ENCODE assay signal across 9 cellular contexts in the genomic region with DNA sequence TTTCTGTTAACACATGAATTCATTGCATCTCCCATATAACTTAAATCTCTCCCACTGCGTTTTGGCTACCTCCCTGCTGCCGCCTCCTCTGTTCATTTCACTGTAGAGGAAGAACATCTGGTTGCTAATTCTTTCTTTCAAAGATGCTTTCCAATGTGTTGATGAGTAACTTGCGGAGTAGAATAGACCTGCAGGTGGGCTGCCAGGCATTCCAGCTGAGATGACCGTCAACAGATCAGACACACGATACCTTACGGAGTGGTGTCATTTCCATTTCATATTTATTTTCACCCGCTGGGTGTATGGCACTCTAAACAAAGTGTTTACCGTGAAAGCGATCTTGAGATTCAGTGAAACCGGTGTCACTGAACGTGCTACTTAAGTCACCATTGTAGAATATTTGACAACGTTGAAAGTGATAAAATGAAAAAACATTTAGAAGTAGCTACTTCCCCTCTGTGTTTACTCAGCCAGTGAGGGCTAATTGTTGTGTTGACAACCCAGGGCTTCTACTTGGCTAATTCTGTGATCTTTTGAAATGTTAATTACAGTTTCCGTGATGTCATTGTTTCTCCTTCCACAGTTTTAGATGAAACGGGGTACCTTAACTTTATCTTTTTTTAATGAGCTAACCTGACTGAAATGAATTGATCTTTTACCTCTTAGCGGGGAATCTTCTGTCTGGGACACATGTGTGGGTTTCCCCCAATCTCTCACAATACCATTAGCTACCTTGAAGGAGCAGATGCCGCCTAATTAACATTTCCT.
A peak's percentile ranks its signal among the peaks of the same experiment; 100 is the strongest.
DNase-seq lines count a peak whose midpoint lies in the region; ATAC-seq and TF ChIP-seq lines count a peak whose summit lies in the region.
"Had no signal": no experiment of that assay in that cellular context is flagged by ENCODE, and none has a peak within 500 bp of the region (broad histone marks: within the 10 kb centered on the region; RNA-seq: fewer than 3 reads in every experiment).

No MANE protein-coding gene starts in this region.

- H3K4me1 ChIP-seq in naive thymus-derived CD4-positive, alpha-beta T cell (ENCODE audit: control insufficient read depth in 2 of 2, insufficient read depth in 2 of 2, low read length in 2 of 2), result no peaks in the 10 kb centered on the region
- no peaks in the 10 kb centered on the region for H3K4me1 ChIP-seq in colonic mucosa

- CTCF ChIA-PET in naive thymus-derived CD4-positive, alpha-beta T cell (lab: Charles Lee), result no interaction called here

- H3K9ac ChIP-seq in colonic mucosa (ENCODE audit: low read depth in 2 of 2, low read length in 2 of 2), result no peak overlapping the region

- H3K9me3 Mint-ChIP-seq in activated naive CD8-positive, alpha-beta T cell treated with anti-CD3 and anti-CD28 coated beads, Interleukin-2, amount 10 ng/mL, durations not matched to agents 7 days and 5 days, result no peaks in the 10 kb centered on the region
- H3K9me3 Mint-ChIP-seq in naive thymus-derived CD4-positive, alpha-beta T cell, result peaks cover 0 to 3% (median 0%) of the 10 kb centered on the region in 11 donors

- H3K36me3 ChIP-seq in naive thymus-derived CD4-positive, alpha-beta T cell (ENCODE audit: control insufficient read depth in 2 of 3, insufficient read depth in 3 of 3, low read length in 3 of 3), result no peaks in the 10 kb centered on the region
- no peaks in the 10 kb centered on the region for H3K36me3 ChIP-seq in colonic mucosa

- DNase-seq in GM13977 (ENCODE audit: low spot score) (peak; percentile 11), glomerular visceral epithelial cell (ENCODE audit: extremely low spot score) (no peak), colonic mucosa (no peak), germinal center (ENCODE audit: low spot score) (no peak)
- DNase-seq in activated naive CD8-positive, alpha-beta T cell treated with anti-CD3 and anti-CD28 coated beads, Interleukin-2, amount 10 ng/mL, durations not matched to agents 7 days and 5 days, result no peak
- DNase-seq in naive thymus-derived CD4-positive, alpha-beta T cell, result no peak
- DNase-seq: kidney had no signal

- TF ChIP-seq CTCF in GM13977 (IDR thresholded peaks at IDR 0.05; ENCODE audit: extremely low read depth, insufficient read depth, missing control alignments) (no peak), colonic mucosa (IDR thresholded peaks at IDR 0.05) (no peak)

- H3K4me3 Mint-ChIP-seq in activated naive CD8-positive, alpha-beta T cell treated with anti-CD3 and anti-CD28 coated beads, Interleukin-2, amount 10 ng/mL, durations not matched to agents 7 days and 5 days, result peak overlapping the region; percentile 82
- peak overlapping the region; percentile 25 to 88 (median 68) for H3K4me3 Mint-ChIP-seq in naive thymus-derived CD4-positive, alpha-beta T cell

- H3K27me3 ChIP-seq in naive thymus-derived CD4-positive, alpha-beta T cell (ENCODE audit: control insufficient read depth in 2 of 2, insufficient read depth in 2 of 2, low read length in 2 of 2), result no peaks in the 10 kb centered on the region
- H3K27me3 ChIP-seq in colonic mucosa, result no peaks in the 10 kb centered on the region

- H3K36me3 Mint-ChIP-seq in activated naive CD8-positive, alpha-beta T cell treated with anti-CD3 and anti-CD28 coated beads, Interleukin-2, amount 10 ng/mL, durations not matched to agents 7 days and 5 days, result no peaks in the 10 kb centered on the region
- H3K36me3 Mint-ChIP-seq in naive thymus-derived CD4-positive, alpha-beta T cell, result no peaks in the 10 kb centered on the region

- H3K9me3 ChIP-seq in naive thymus-derived CD4-positive, alpha-beta T cell (ENCODE audit: control insufficient read depth in 2 of 3, low read length in 3 of 3), result no peaks in the 10 kb centered on the region
- H3K9me3 ChIP-seq in colonic mucosa, result no peaks in the 10 kb centered on the region

- ATAC-seq in HG02870 (IDR thresholded peaks at IDR 0.05; ENCODE audit: unreplicated experiment) (peak; percentile 50), HG03039 (IDR thresholded peaks at IDR 0.05; ENCODE audit: unreplicated experiment) (no peak)
- ATAC-seq in activated naive CD8-positive, alpha-beta T cell treated with anti-CD3 and anti-CD28 coated beads, Interleukin-2, amount 10 ng/mL, durations not matched to agents 7 days and 5 days (ENCODE audit: low read depth), result no peak
- ATAC-seq in naive thymus-derived CD4-positive, alpha-beta T cell, result no peak

- H3K27ac Mint-ChIP-seq in activated naive CD8-positive, alpha-beta T cell treated with anti-CD3 and anti-CD28 coated beads, Interleukin-2, amount 10 ng/mL, durations not matched to agents 7 days and 5 days, result no peak overlapping the region
- H3K27ac Mint-ChIP-seq in naive thymus-derived CD4-positive, alpha-beta T cell, result peak overlapping the region in 1 of 9 donors; percentile 82

- POLR2A ChIA-PET in activated naive CD8-positive, alpha-beta T cell treated with anti-CD3 and anti-CD28 coated beads, Interleukin-2, amount 10 ng/mL, durations not matched to agents 7 days and 5 days (lab: Charles Lee), result no interaction called here
- POLR2A ChIA-PET in naive thymus-derived CD4-positive, alpha-beta T cell (lab: Charles Lee), result no interaction called here

- in situ Hi-C loops in GM13977 (cut with MboI; ENCODE audit: low pct_unique_long_range_greater_than_20kb, low sequenced_read_pairs, unreplicated experiment), result no loop called here

- H3K4me1 Mint-ChIP-seq in activated naive CD8-positive, alpha-beta T cell treated with anti-CD3 and anti-CD28 coated beads, Interleukin-2, amount 10 ng/mL, durations not matched to agents 7 days and 5 days, result peaks cover 2% of the 10 kb centered on the region
- H3K4me1 Mint-ChIP-seq in naive thymus-derived CD4-positive, alpha-beta T cell, result no peaks in the 10 kb centered on the region

- no peaks in the 10 kb centered on the region for H3K27me3 Mint-ChIP-seq in activated naive CD8-positive, alpha-beta T cell treated with anti-CD3 and anti-CD28 coated beads, Interleukin-2, amount 10 ng/mL, durations not matched to agents 7 days and 5 days
- H3K27me3 Mint-ChIP-seq in naive thymus-derived CD4-positive, alpha-beta T cell, result peaks cover 0 to 38% (median 11%) of the 10 kb centered on the region in 5 donors

- intact Hi-C loops in naive thymus-derived CD4-positive, alpha-beta T cell (cut with micrococcal nuclease), result no loop called here
- intact Hi-C loops in colonic mucosa (cut with DNase I), result no loop called here

- H3K27ac ChIP-seq in naive thymus-derived CD4-positive, alpha-beta T cell (ENCODE audit: low read depth, low read length), result no peak overlapping the region
- H3K27ac ChIP-seq in colonic mucosa, result no peak overlapping the region

- no peak overlapping the region for H3K4me3 ChIP-seq in naive thymus-derived CD4-positive, alpha-beta T cell (ENCODE audit: low read length)
- no peak overlapping the region for H3K4me3 ChIP-seq in colonic mucosa
